Comparison of ENCODE assay signal across 8 cellular contexts in genomic region chr4:40301592-40301991, GRCh38. TPM values are rescaled to one million over a fixed set of nuclear protein-coding genes. Genes with fewer than 3 reads are reported as not detected.
A peak's percentile ranks its signal among the peaks of the same experiment; 100 is the strongest.
DNase-seq lines count a peak whose midpoint lies in the region; ATAC-seq and TF ChIP-seq lines count a peak whose summit lies in the region.

No MANE protein-coding gene starts in this region.

- CTCF ChIA-PET in Calu3 (lab: Charles Lee): no interaction called here

- H3K9ac ChIP-seq in endodermal cell (ENCODE audit: extremely low read depth, low read length, poor library complexity, severe bottlenecking): no peak overlapping the region

- no peak overlapping the region for H3K4me3 ChIP-seq in right lobe of liver
- no peak overlapping the region for H3K4me3 ChIP-seq in testis
- no peak overlapping the region for H3K4me3 ChIP-seq in endodermal cell (ENCODE audit: low read length)

- no peaks in the 10 kb centered on the region for H3K9me3 Mint-ChIP-seq in Calu3 (ENCODE audit: low read depth, unreplicated experiment)
- H3K9me3 Mint-ChIP-seq in endodermal cell: peaks cover 14% of the 10 kb centered on the region

- no peaks in the 10 kb centered on the region for H3K4me1 ChIP-seq in right lobe of liver
- no peaks in the 10 kb centered on the region for H3K4me1 ChIP-seq in testis
- H3K4me1 ChIP-seq in endodermal cell (ENCODE audit: control insufficient read depth, insufficient read depth, low read length): no peaks in the 10 kb centered on the region

- H3K9me3 ChIP-seq in right lobe of liver (no peaks in the 10 kb centered on the region), testis (no peaks in the 10 kb centered on the region), endodermal cell (ENCODE audit: control insufficient read depth, low read length) (peaks cover 6% of the 10 kb centered on the region)

- DNase-seq in T-helper 1 cell (peak; percentile 33 to 86 (median 68)), right lobe of liver (no peak), Calu3 (no peak), testis (no peak), LoVo (ENCODE audit: low spot score) (no peak), endodermal cell (no peak)

- H3K36me3 Mint-ChIP-seq in Calu3 (ENCODE audit: insufficient read depth, unreplicated experiment) (no peaks in the 10 kb centered on the region), endodermal cell (ENCODE audit: low read depth) (no peaks in the 10 kb centered on the region)

- H3K27me3 ChIP-seq in right lobe of liver: no peaks in the 10 kb centered on the region
- no peaks in the 10 kb centered on the region for H3K27me3 ChIP-seq in testis
- no peaks in the 10 kb centered on the region for H3K27me3 ChIP-seq in endodermal cell (ENCODE audit: control insufficient read depth, insufficient read depth, low read length, poor library complexity, severe bottlenecking)

- no peak overlapping the region for H3K4me3 Mint-ChIP-seq in Calu3 (ENCODE audit: low read depth, unreplicated experiment)
- H3K4me3 Mint-ChIP-seq in endodermal cell: no peak overlapping the region

- TF ChIP-seq CTCF in right lobe of liver (IDR thresholded peaks at IDR 0.05) (no peak), Calu3 (IDR thresholded peaks at IDR 0.05; ENCODE audit: unreplicated experiment) (no peak), testis (IDR thresholded peaks at IDR 0.05) (no peak), endodermal cell (conservative IDR thresholded peaks at IDR 0.05) (no peak)

- H3K36me3 ChIP-seq in right lobe of liver: no peaks in the 10 kb centered on the region
- H3K36me3 ChIP-seq in testis (ENCODE audit: low read depth, missing control alignments): no peaks in the 10 kb centered on the region
- H3K36me3 ChIP-seq in endodermal cell (ENCODE audit: control insufficient read depth, insufficient read depth, low read length): no peaks in the 10 kb centered on the region

- ATAC-seq in GM18520 (IDR thresholded peaks at IDR 0.05; ENCODE audit: unreplicated experiment) (peak; percentile 30), HG02798 (IDR thresholded peaks at IDR 0.05; ENCODE audit: poor library complexity, unreplicated experiment) (peak; percentile 77), right lobe of liver (peak; percentile 31 to 56 (median 46))

- WGBS in right lobe of liver (ENCODE audit: insufficient coverage, low coverage, low lambda C conversion rate, missing lambda C conversion rate): 10% methylated on average over 2 of the region's 7 CpGs
- WGBS in testis, 2 donors: 72 to 85% methylated on average over 6 to 7 of the region's 7 CpGs
- 71 to 81% methylated on average over 4 to 7 of the region's 7 CpGs for WGBS in endodermal cell (ENCODE audit: insufficient coverage in 1 of 2, insufficient read length in 1 of 2), 2 experiments

- intact Hi-C loops in right lobe of liver (cut with DNase I) (loop anchor here (10.0 kb wide), 2 partner anchors 127 to 157 kb away; no protein-coding TSS in a partner anchor), Calu3 (cut with micrococcal nuclease; ENCODE audit: unreplicated experiment) (no loop called here), testis (cut with DNase I; ENCODE audit: low total_unique reads) (no loop called here)

- H3K27ac Mint-ChIP-seq in Calu3 (ENCODE audit: unreplicated experiment) (no peak overlapping the region), endodermal cell (no peak overlapping the region)

- H3K27me3 Mint-ChIP-seq in Calu3 (ENCODE audit: unreplicated experiment) (no peaks in the 10 kb centered on the region), endodermal cell (ENCODE audit: insufficient read depth) (no peaks in the 10 kb centered on the region)

- TF ChIP-seq POLR2A in right lobe of liver (IDR thresholded peaks at IDR 0.05) (no peak), testis (IDR thresholded peaks at IDR 0.05) (no peak)

- no TSS peak for BruUV-seq in Calu3 (replicated peaks; lab: Mats Ljungman, UMichigan)

- no peaks in the 10 kb centered on the region for H3K4me1 Mint-ChIP-seq in Calu3 (ENCODE audit: low read depth, unreplicated experiment)
- peaks cover 10% of the 10 kb centered on the region for H3K4me1 Mint-ChIP-seq in endodermal cell

- H3K27ac ChIP-seq in right lobe of liver: no peak overlapping the region
- H3K27ac ChIP-seq in testis: no peak overlapping the region
- no peak overlapping the region for H3K27ac ChIP-seq in endodermal cell (ENCODE audit: low read depth, low read length)

RNA-seq across cellular contexts. Expression of gene CHRNA9, which starts 33.5 kb away (rescaled TPM):
- total RNA-seq in right lobe of liver: not detected
- total RNA-seq in Calu3 (2022): not detected in 2 replicates
- under 1 TPM; 0.16 to 0.50 TPM for total RNA-seq in testis
- polyA plus RNA-seq in testis (ENCODE audit: insufficient read depth, low read depth, low replicate concordance): 0.13 TPM
- under 1 TPM in 1 of 2 donors, not detected in 1; 0.90 TPM for total RNA-seq in endodermal cell
- 0.96 TPM for polyA plus RNA-seq in endodermal cell (2013, experiment 1 of 2)
- 0.87 TPM for polyA plus RNA-seq in endodermal cell (2013, experiment 2 of 2)

Comparison
In these comparisons a context has a peak if more than half of its experiments do, and no peak if none do; other contexts are left out.
1. DNase-seq: peak in T-helper 1 cell (5 of 5); none in right lobe of liver (0 of 3), Calu3 (single experiment), testis (single experiment), LoVo (single experiment) and endodermal cell (single experiment).
2. intact Hi-C loops: an anchor here in right lobe of liver (10.0 kb wide); none called in Calu3 and testis.
3. Peak in every context shown above with its lines, with median percentiles within 50 percentile points of each other: ATAC-seq.